18 cellular contexts compared by ENCODE assay signal in genomic region chr21:31305888-31306287, GRCh38. TPM values are rescaled to one million over a fixed set of nuclear protein-coding genes. Genes with fewer than 3 reads are reported as not detected.
DNase-seq lines count a peak whose midpoint lies in the region; FAIRE-seq and TF ChIP-seq lines count a peak whose summit lies in the region.
"Had no signal": no experiment of that assay in that cellular context is flagged by ENCODE, and none has a peak within 500 bp of the region (broad histone marks: within the 10 kb centered on the region; RNA-seq: fewer than 3 reads in every experiment).

No MANE protein-coding gene starts in this region.

- no peaks in the 10 kb centered on the region for H3K36me3 ChIP-seq in BLaER1
- H3K36me3 ChIP-seq in BLaER1 treated with 17β-estradiol and CSF1 and Interleukin-3, amounts not matched to agents 10 nM and 100 nM, result peaks cover 0 to 10% (median 0%) of the 10 kb centered on the region in 11 experiments; a peak in 4 of 22 replicates
- no peaks in the 10 kb centered on the region for H3K36me3 ChIP-seq in H1 (ENCODE audit: control insufficient read depth in 2 of 4, insufficient read depth in 4 of 4, low read length in 3 of 4)
- H3K36me3 ChIP-seq in Karpas-422 (ENCODE audit: insufficient read depth, low read length), result no peaks in the 10 kb centered on the region

- H3K27me3 ChIP-seq in BLaER1 (no peaks in the 10 kb centered on the region), H1 (replicated peaks in 1 of 4; ENCODE audit: control insufficient read depth in 3 of 4, extremely low read depth in 1 of 4, insufficient read depth in 3 of 4, low read length in 3 of 4) (no peaks in the 10 kb centered on the region), Karpas-422 (ENCODE audit: low read length) (no peaks in the 10 kb centered on the region)
- H3K27me3 ChIP-seq in BLaER1 treated with 17β-estradiol and CSF1 and Interleukin-3, amounts not matched to agents 10 nM and 100 nM, result no peaks in the 10 kb centered on the region

- no peaks in the 10 kb centered on the region for H3K23me2 ChIP-seq in H1 (ENCODE audit: low read depth, low read length)

- no peak for TF ChIP-seq POLR2A in H1 (IDR thresholded peaks at IDR 0.05; ENCODE audit: control extremely low read depth in 1 of 2, low read depth in 2 of 2, low read length in 2 of 2)

- FAIRE-seq in H1 (lab: Jason Lieb, UNC), result no peak
- FAIRE-seq: D721Med, GM12891, GM18507 had no signal

- H3K4me3 ChIP-seq in BLaER1 (no peak overlapping the region), H1 (ENCODE audit: extremely low read depth in 1 of 4, insufficient read depth in 2 of 4, low read depth in 3 of 4, low read length in 4 of 4) (no peak overlapping the region), Karpas-422 (ENCODE audit: low read length) (no peak overlapping the region)
- no peak overlapping the region for H3K4me3 ChIP-seq in BLaER1 treated with 17β-estradiol and CSF1 and Interleukin-3, amounts not matched to agents 10 nM and 100 nM

- no peak for TF ChIP-seq EP300 in H1 (IDR thresholded peaks at IDR 0.05; ENCODE audit: borderline replicate concordance in 1 of 2, low read depth in 2 of 2, low read length in 2 of 2)

- no peaks in the 10 kb centered on the region for H3K9me3 ChIP-seq in BLaER1
- peaks cover 0 to 7% (median 0%) of the 10 kb centered on the region in 11 experiments; a peak in 2 of 22 replicates for H3K9me3 ChIP-seq in BLaER1 treated with 17β-estradiol and CSF1 and Interleukin-3, amounts not matched to agents 10 nM and 100 nM (replicated peaks in 1 of 11)
- H3K9me3 ChIP-seq in H1 (ENCODE audit: insufficient read depth in 2 of 2, low read depth in 1 of 2, low read length in 1 of 2), result no peaks in the 10 kb centered on the region
- H3K9me3 ChIP-seq in Karpas-422 (ENCODE audit: low read length), result no peaks in the 10 kb centered on the region

- peak overlapping the region; percentile 63 for H3K4me2 ChIP-seq in BLaER1
- H3K4me2 ChIP-seq in BLaER1 treated with 17β-estradiol and CSF1 and Interleukin-3, amounts not matched to agents 10 nM and 100 nM, result peak overlapping the region in 7 of 11 experiments; percentile 4 to 55 (median 37); a peak in 8 of 22 replicates
- no peak overlapping the region for H3K4me2 ChIP-seq in H1 (ENCODE audit: insufficient read depth in 1 of 2, low read depth in 2 of 2, low read length in 2 of 2)
- no peak overlapping the region for H3K4me2 ChIP-seq in Karpas-422 (ENCODE audit: low read depth, low read length, poor library complexity, severe bottlenecking)

- H2BK20ac ChIP-seq in H1 (ENCODE audit: low read length), result no peak overlapping the region

- no peak overlapping the region for H3K4ac ChIP-seq in H1 (replicated peaks; ENCODE audit: insufficient read length, low read depth, low read length)

- intact Hi-C loops in head of caudate nucleus (cut with DNase I), result no loop called here

- H3K9me2 ChIP-seq in Karpas-422 (replicated peaks; ENCODE audit: insufficient read depth, low read length), result no peaks in the 10 kb centered on the region

- peaks cover 18% of the 10 kb centered on the region for H3K4me1 ChIP-seq in BLaER1
- peaks cover 0 to 18% (median 8%) of the 10 kb centered on the region in 10 experiments; a peak in 12 of 20 replicates for H3K4me1 ChIP-seq in BLaER1 treated with 17β-estradiol and CSF1 and Interleukin-3, amounts not matched to agents 10 nM and 100 nM
- peaks cover 0 to 10% (median 8%) of the 10 kb centered on the region in 4 experiments; a peak in 5 of 7 replicates for H3K4me1 ChIP-seq in H1 (replicated peaks in 1 of 4; ENCODE audit: control insufficient read depth in 3 of 4, insufficient read depth in 4 of 4, low read length in 3 of 4)
- no peaks in the 10 kb centered on the region for H3K4me1 ChIP-seq in Karpas-422 (ENCODE audit: low read length)

- H4K5ac ChIP-seq in H1 (ENCODE audit: insufficient read length, low read depth, low read length), result peak overlapping the region; percentile 34

- H2BK120ac ChIP-seq in H1 (replicated peaks; ENCODE audit: low read depth, low read length), result no peak overlapping the region

- no peak for TF ChIP-seq CTCF in H1 (IDR thresholded peaks at IDR 0.05; ENCODE audit: control extremely low read depth in 1 of 3, insufficient read depth in 1 of 3, low read depth in 1 of 3, low read length in 3 of 3)

- no peak overlapping the region for H4K91ac ChIP-seq in H1 (replicated peaks; ENCODE audit: insufficient read length, low read length)

- WGBS in H1 (ENCODE audit: extremely low coverage in 1 of 2, insufficient coverage in 1 of 2, insufficient read length in 1 of 2, insufficient replicate concordance in 2 of 2, low coverage in 1 of 2, low lambda C conversion rate in 2 of 2, missing lambda C conversion rate in 1 of 2), 2 experiments, result 80% methylated on average over 4 of the region's 4 CpGs; no CpG with 5 or more reads in 1 of the 2 experiments

- peak; percentile 15 for DNase-seq in NCI-H1092 treated with DMSO at 0.1 percent for 48 hours (lab: John Stamatoyannopoulos, UW)
- DNase-seq in H1 (ENCODE audit: low read depth in 1 of 2, low spot score in 2 of 2), result no peak
- DNase-seq in head of caudate nucleus, result no peak
- DNase-seq in mesenteric fat pad (ENCODE audit: low spot score), result no peak
- DNase-seq in Karpas-422, result no peak
- DNase-seq: CD4-positive, alpha-beta T cell; CD8-positive, alpha-beta memory T cell; DMS 273 treated with DMSO at 0.1 percent for 48 hours; DMS79; EL; GF-D8; GOT3; H9 had no signal

- no peak overlapping the region for H3K14ac ChIP-seq in H1 (ENCODE audit: insufficient read length)

- H2BK15ac ChIP-seq in H1 (ENCODE audit: low read length), result no peak overlapping the region

- H3K27ac ChIP-seq in BLaER1 (no peak overlapping the region; the same call in 1 of the 2 replicates), H1 (ENCODE audit: low read depth, low read length) (no peak overlapping the region), Karpas-422 (ENCODE audit: low read length) (no peak overlapping the region)
- no peak overlapping the region for H3K27ac ChIP-seq in BLaER1 treated with 17β-estradiol and CSF1 and Interleukin-3, amounts not matched to agents 10 nM and 100 nM

- no peak overlapping the region for H2BK5ac ChIP-seq in H1 (ENCODE audit: low read depth, low read length)

- no peak overlapping the region for H2BK12ac ChIP-seq in H1 (ENCODE audit: low read depth, low read length)

- no peak overlapping the region for H4K8ac ChIP-seq in H1 (ENCODE audit: extremely low read depth, insufficient read depth, low read length)

- no peaks in the 10 kb centered on the region for H4K20me1 ChIP-seq in BLaER1
- no peaks in the 10 kb centered on the region; a peak in 1 of 22 replicates for H4K20me1 ChIP-seq in BLaER1 treated with 17β-estradiol and CSF1 and Interleukin-3, amounts not matched to agents 10 nM and 100 nM
- H4K20me1 ChIP-seq in H1 (replicated peaks in 1 of 2; ENCODE audit: control insufficient read depth in 1 of 2, insufficient read depth in 2 of 2, low read length in 2 of 2), result no peaks in the 10 kb centered on the region
- H4K20me1 ChIP-seq in Karpas-422 (ENCODE audit: insufficient read depth, low read depth, low read length), result 0 out of 2 replicates have a peak, but pooled peaks cover 8% of the 10 kb centered on the region

- H3K9ac ChIP-seq in BLaER1 (peak overlapping the region; percentile 13; the same call in 1 of the 2 replicates), H1 (replicated peaks in 1 of 4; ENCODE audit: extremely low read depth in 1 of 4, low read depth in 3 of 4, low read length in 3 of 4) (no peak overlapping the region), Karpas-422 (ENCODE audit: low read length) (no peak overlapping the region)
- no peak overlapping the region for H3K9ac ChIP-seq in BLaER1 treated with 17β-estradiol and CSF1 and Interleukin-3, amounts not matched to agents 10 nM and 100 nM

- H3K18ac ChIP-seq in H1 (ENCODE audit: extremely low read depth, low read length), result no peak overlapping the region

- 0 out of 2 replicates have a peak overlapping the region, but pooled peaks have one; percentile 45 for H2AK5ac ChIP-seq in H1 (ENCODE audit: low read depth, low read length)

- POLR2A ChIA-PET in H1 (lab: Charles Lee; ENCODE audit: partially characterized antibody), result no interaction called here

- H2AFZ ChIP-seq in H1 (ENCODE audit: low read length), result no peak overlapping the region
- H2AFZ ChIP-seq in Karpas-422 (ENCODE audit: low read length), result no peak overlapping the region

- H3K23ac ChIP-seq in H1 (ENCODE audit: insufficient read length), result no peak overlapping the region

- H3K79me2 ChIP-seq in H1 (ENCODE audit: control insufficient read depth in 1 of 2, insufficient read depth in 2 of 2, low read length in 2 of 2) (no peaks in the 10 kb centered on the region), Karpas-422 (ENCODE audit: low read length) (no peaks in the 10 kb centered on the region)

- no peak for TF ChIP-seq RAD21 in H1 (IDR thresholded peaks at IDR 0.05 in 1 of 2, conservative IDR thresholded peaks at IDR 0.05 in 1 of 2; ENCODE audit: low read depth in 2 of 2, low read length in 2 of 2)

- no peak overlapping the region for H3K56ac ChIP-seq in H1 (replicated peaks; ENCODE audit: insufficient read length, low read depth, low read length)

- H3K79me1 ChIP-seq in H1 (ENCODE audit: low read depth, low read length), result peaks cover 4% of the 10 kb centered on the region; the same call in 1 of the 2 replicates

- CTCF ChIA-PET in H1 (lab: Charles Lee; ENCODE audit: partially characterized antibody), result interaction anchor here (0.6 kb wide), 1 partner anchor 91 kb away, joined by 3 read pairs; no protein-coding TSS in a partner anchor

RNA-seq across cellular contexts. Expression of gene TIAM1, which starts 38.2 kb away (rescaled TPM):
- total RNA-seq in H1 (2021; fragmentation: NEBNext Ultra II Directional; extraction: Animal tissue kit (Norgen Biotek cat#: 25700)), result 28.4 and 30.7 TPM in 2 replicates
- polyA plus RNA-seq in H1 (2011; rRNA removed), result 10.1 and 11.1 TPM in 2 replicates
- polyA plus RNA-seq in H1 (2011; cell fraction: cytosol; rRNA removed), result 9.9 TPM
- 26.7 TPM for polyA plus RNA-seq in H1 (2011; cell fraction: nucleus; rRNA removed)
- polyA plus RNA-seq in H1 (2012, experiment 1 of 2), result 12.1 to 15.7 TPM (median 13.5 TPM) in 4 replicates
- 0.97 TPM for polyA plus RNA-seq in H1 (2012, experiment 2 of 2)
- 12.7 TPM for polyA plus RNA-seq in H1 (2013, experiment 1 of 2)
- polyA plus RNA-seq in H1 (2013, experiment 2 of 2), result 12.5 TPM
- polyA minus RNA-seq in H1 (2011; rRNA and poly(A)+ RNA removed), result 65.1 and 67.1 TPM in 2 replicates
- polyA minus RNA-seq in H1 (2011; cell fraction: cytosol; rRNA and poly(A)+ RNA removed), result 26.1 TPM
- 69.3 TPM for polyA minus RNA-seq in H1 (2011; cell fraction: nucleus; rRNA and poly(A)+ RNA removed)
- 10.4 TPM for total RNA-seq in mesenteric fat pad
- total RNA-seq in Karpas-422 (2014; rRNA removed; shearing (Covaris generic); ENCODE audit: low replicate concordance), result 0.63 and 1.6 TPM in 2 replicates

Comparison
In these comparisons a context has a peak if more than half of its experiments do, and no peak if none do; other contexts are left out.
1. H3K4me2 ChIP-seq: peak in BLaER1 (single experiment) and BLaER1 treated with 17β-estradiol and CSF1 and Interleukin-3, amounts not matched to agents 10 nM and 100 nM (7 of 11); none in H1 (0 of 2) and Karpas-422 (single experiment).